Comparison of ENCODE assay signal across 1 cellular context in genomic region chr10:3783721-3784432, GRCh38.
TF ChIP-seq lines count a peak whose summit lies in the region.

No MANE protein-coding gene starts in this region.

TF ChIP-seq in H1, 55 proteins besides CTCF, POLR2A, EP300 and RAD21 (continued from another document):
- TF ChIP-seq CHD7 (IDR thresholded peaks at IDR 0.05; ENCODE audit: insufficient replicate concordance, low read length) (no peak), BRCA1 (IDR thresholded peaks at IDR 0.05; ENCODE audit: low read depth, low read length) (no peak), JUN (IDR thresholded peaks at IDR 0.05; ENCODE audit: low read depth, low read length) (no peak), BCL11A (IDR thresholded peaks at IDR 0.05; ENCODE audit: low read depth in 2 of 2, low read length in 2 of 2) (no peak), ATF3 (IDR thresholded peaks at IDR 0.05; ENCODE audit: insufficient read depth, low read depth, low read length) (no peak), SP2 (IDR thresholded peaks at IDR 0.05; ENCODE audit: low read length) (no peak), TEAD4 (IDR thresholded peaks at IDR 0.05; ENCODE audit: low read depth, low read length) (peak; percentile 6; the same call in 1 of the 2 replicates), NANOG (IDR thresholded peaks at IDR 0.05; ENCODE audit: insufficient read depth, low read depth, low read length, poor library complexity, severe bottlenecking) (peak; percentile 73), TAF7 (optimal IDR thresholded peaks at IDR 0.05; ENCODE audit: borderline replicate concordance, low read depth, low read length) (no peak), ASH2L (IDR thresholded peaks at IDR 0.05; ENCODE audit: low read length) (peak; percentile 54), FOSL1 (IDR thresholded peaks at IDR 0.05; ENCODE audit: insufficient read depth, low read depth, low read length) (no peak), YY1 (IDR thresholded peaks at IDR 0.05; ENCODE audit: low read depth, low read length) (no peak), CHD2 (IDR thresholded peaks at IDR 0.05; ENCODE audit: low read length) (no peak), KDM4A (IDR thresholded peaks at IDR 0.05; ENCODE audit: low read depth, low read length, severe bottlenecking) (no peak), POU5F1 (IDR thresholded peaks at IDR 0.05; ENCODE audit: low read depth, low read length) (no peak), SP4 (IDR thresholded peaks at IDR 0.05; ENCODE audit: low read length) (no peak), E2F6 (IDR thresholded peaks at IDR 0.05) (no peak), CREB1 (IDR thresholded peaks at IDR 0.05) (0 out of 2 replicates have a peak, but pooled peaks have one; percentile 20), EGR1 (IDR thresholded peaks at IDR 0.05; ENCODE audit: borderline replicate concordance, low read depth, low read length) (no peak), SP1 (IDR thresholded peaks at IDR 0.05; ENCODE audit: low read depth, low read length) (0 out of 2 replicates have a peak, but pooled peaks have one; percentile 42), CEBPB (IDR thresholded peaks at IDR 0.05; ENCODE audit: low read depth, low read length) (peak; percentile 93), TBP (IDR thresholded peaks at IDR 0.05; ENCODE audit: low read depth, low read length) (no peak), POLR2AphosphoS5 (IDR thresholded peaks at IDR 0.05; ENCODE audit: low read depth, low read length) (peak; percentile 83), PHF8 (conservative IDR thresholded peaks at IDR 0.05; ENCODE audit: low read depth, low read length) (no peak; the same call in 1 of the 2 replicates), HDAC6 (IDR thresholded peaks at IDR 0.05; ENCODE audit: low read depth, low read length) (no peak), BACH1 (IDR thresholded peaks at IDR 0.05; ENCODE audit: low read length) (no peak), TCF12 (IDR thresholded peaks at IDR 0.05; ENCODE audit: low read depth, low read length) (no peak), CBX5 (IDR thresholded peaks at IDR 0.05; ENCODE audit: low read depth, low read length) (no peak), NRF1 (IDR thresholded peaks at IDR 0.05; ENCODE audit: low read depth, low read length) (no peak)
